Comparison of ENCODE assay signal across 12 cellular contexts in genomic region chr10:103284170-103284569, GRCh38. TPM values are rescaled to one million over a fixed set of nuclear protein-coding genes. Genes with fewer than 3 reads are reported as not detected.
A peak's percentile ranks its signal among the peaks of the same experiment; 100 is the strongest.
DNase-seq lines count a peak whose midpoint lies in the region; TF ChIP-seq lines count a peak whose summit lies in the region.
"Had no signal": no experiment of that assay in that cellular context is flagged by ENCODE, and none has a peak within 500 bp of the region (broad histone marks: within the 10 kb centered on the region; RNA-seq: fewer than 3 reads in every experiment).

No MANE protein-coding gene starts in this region.

- intact Hi-C loops in posterior vena cava (cut with DNase I) = no loop called here

- TF ChIP-seq CTCF in fibroblast of mammary gland (conservative IDR thresholded peaks at IDR 0.05; ENCODE audit: control insufficient read depth, insufficient read depth, low read depth, low read length) = no peak

- DNase-seq in SIG-M5 treated with dmso at 0.1 percent for 504 hours (lab: John Stamatoyannopoulos, UW; ENCODE audit: unreplicated experiment) = peak; percentile 66
- DNase-seq in SIG-M5 (lab: John Stamatoyannopoulos, UW) = no peak
- DNase-seq in NOMO-1 treated with dmso at 0.1 percent for 144 hours (lab: John Stamatoyannopoulos, UW; ENCODE audit: unreplicated experiment) = peak; percentile 61
- DNase-seq in fibroblast of mammary gland (ENCODE audit: low read depth) = peak; percentile 75
- DNase-seq in NCI-H345 treated with DMSO at 0.1 percent for 48 hours (lab: John Stamatoyannopoulos, UW; ENCODE audit: unreplicated experiment) = no peak
- no peak for DNase-seq in activated gamma-delta T cell treated with Interleukin-2 at 50 U/mL for 16 hours
- no peak for DNase-seq in posterior vena cava (ENCODE audit: low spot score)
- no peak for DNase-seq in effector CD4-positive, alpha-beta T cell
- DNase-seq: 8988T, Calu3, NCI-H2081 had no signal

- H3K4me3 ChIP-seq in fibroblast of mammary gland (ENCODE audit: control insufficient read depth, low read depth, low read length) = no peak overlapping the region

RNA-seq across cellular contexts. Expression of gene INA, which starts 7.2 kb away (rescaled TPM):
- total RNA-seq in posterior vena cava = under 1 TPM in 1 of 2 donors, not detected in 1; 0.10 TPM

RNA-seq across cellular contexts. Expression of gene RPEL1, which starts 38.5 kb away (rescaled TPM):
- total RNA-seq in posterior vena cava = not detected
- total RNA-seq: chondrocyte had no signal

Comparison
In these comparisons a context has a peak if more than half of its experiments do, and no peak if none do; other contexts are left out.
1. DNase-seq: peak in SIG-M5 treated with dmso at 0.1 percent for 504 hours (single experiment), NOMO-1 treated with dmso at 0.1 percent for 144 hours (single experiment) and fibroblast of mammary gland (single experiment); none in SIG-M5 (single experiment), NCI-H345 treated with DMSO at 0.1 percent for 48 hours (single experiment), activated gamma-delta T cell treated with Interleukin-2 at 50 U/mL for 16 hours (single experiment), posterior vena cava (single experiment) and effector CD4-positive, alpha-beta T cell (single experiment).